ENCODE assay signal across 1 cellular context in genomic region chr7:130669051-130669700, GRCh38.
TF ChIP-seq lines count a peak whose summit lies in the region.

No MANE protein-coding gene starts in this region.

TF ChIP-seq in K562, 482 proteins besides CTCF, POLR2A, EP300 and RAD21 (continued from another document):
- no peak for TF ChIP-seq THRA (IDR thresholded peaks at IDR 0.05)
- no peak for TF ChIP-seq SP1 (CRISPR knock-in tag; IDR thresholded peaks at IDR 0.05)
- TF ChIP-seq SMARCA4 (IDR thresholded peaks at IDR 0.05): no peak; the same call in 1 of the 2 replicates
- TF ChIP-seq CBFA2T2 (conservative IDR thresholded peaks at IDR 0.05): no peak
- TF ChIP-seq ATF2 (CRISPR knock-in tag; IDR thresholded peaks at IDR 0.05): no peak
- TF ChIP-seq BRF1 (IDR thresholded peaks at IDR 0.05; ENCODE audit: borderline replicate concordance, extremely low read depth, insufficient read length): no peak
- no peak; the same call in 1 of the 2 replicates for TF ChIP-seq ZNF766 (CRISPR knock-in tag; conservative IDR thresholded peaks at IDR 0.05)
- peak; percentile 76; the same call in 1 of the 2 replicates for TF ChIP-seq ATF6 (CRISPR knock-in tag; IDR thresholded peaks at IDR 0.05)
- TF ChIP-seq HINFP (tag; conservative IDR thresholded peaks at IDR 0.05; ENCODE audit: low read depth): no peak
- no peak for TF ChIP-seq CTCFL (IDR thresholded peaks at IDR 0.05; ENCODE audit: borderline replicate concordance, insufficient read depth, low read depth, low read length, poor library complexity, severe bottlenecking)
- no peak for TF ChIP-seq ZNF511 (CRISPR knock-in tag; IDR thresholded peaks at IDR 0.05)
- TF ChIP-seq CBX8 (IDR thresholded peaks at IDR 0.05; ENCODE audit: borderline replicate concordance, extremely low read depth, low read depth, low read length, poor library complexity, severe bottlenecking): no peak
- 0 out of 2 replicates have a peak, but pooled peaks have one; percentile 2 for TF ChIP-seq ERF (CRISPR knock-in tag; IDR thresholded peaks at IDR 0.05)
- no peak for TF ChIP-seq SRSF3 (IDR thresholded peaks at IDR 0.05; ENCODE audit: insufficient read depth, low read length)
- TF ChIP-seq POLR3G (IDR thresholded peaks at IDR 0.05; ENCODE audit: extremely low read depth, insufficient read length, insufficient replicate concordance): no peak
- no peak for TF ChIP-seq EHMT2 (IDR thresholded peaks at IDR 0.05)
- TF ChIP-seq SNRNP70 (optimal IDR thresholded peaks at IDR 0.05; ENCODE audit: low read depth, low read length): no peak
- TF ChIP-seq CCNT2 (IDR thresholded peaks at IDR 0.05; ENCODE audit: borderline replicate concordance, extremely low read depth, insufficient read length, low read depth, low read length): no peak
- TF ChIP-seq FOXP4 (CRISPR knock-in tag; IDR thresholded peaks at IDR 0.05; ENCODE audit: borderline replicate concordance): no peak
- no peak for TF ChIP-seq ATF7 (IDR thresholded peaks at IDR 0.05)
- no peak for TF ChIP-seq NCOA6 (IDR thresholded peaks at IDR 0.05)
- no peak for TF ChIP-seq MTA2 (IDR thresholded peaks at IDR 0.05; ENCODE audit: low read depth)
- TF ChIP-seq FOXP1 (CRISPR knock-in tag; IDR thresholded peaks at IDR 0.05): no peak
- TF ChIP-seq ARID3B (CRISPR knock-in tag; IDR thresholded peaks at IDR 0.05; ENCODE audit: borderline replicate concordance): no peak
- TF ChIP-seq CEBPZ (IDR thresholded peaks at IDR 0.05; ENCODE audit: borderline replicate concordance, low read depth, low read length): no peak
